Comparison of ENCODE assay signal across 18 cellular contexts in the genomic region with DNA sequence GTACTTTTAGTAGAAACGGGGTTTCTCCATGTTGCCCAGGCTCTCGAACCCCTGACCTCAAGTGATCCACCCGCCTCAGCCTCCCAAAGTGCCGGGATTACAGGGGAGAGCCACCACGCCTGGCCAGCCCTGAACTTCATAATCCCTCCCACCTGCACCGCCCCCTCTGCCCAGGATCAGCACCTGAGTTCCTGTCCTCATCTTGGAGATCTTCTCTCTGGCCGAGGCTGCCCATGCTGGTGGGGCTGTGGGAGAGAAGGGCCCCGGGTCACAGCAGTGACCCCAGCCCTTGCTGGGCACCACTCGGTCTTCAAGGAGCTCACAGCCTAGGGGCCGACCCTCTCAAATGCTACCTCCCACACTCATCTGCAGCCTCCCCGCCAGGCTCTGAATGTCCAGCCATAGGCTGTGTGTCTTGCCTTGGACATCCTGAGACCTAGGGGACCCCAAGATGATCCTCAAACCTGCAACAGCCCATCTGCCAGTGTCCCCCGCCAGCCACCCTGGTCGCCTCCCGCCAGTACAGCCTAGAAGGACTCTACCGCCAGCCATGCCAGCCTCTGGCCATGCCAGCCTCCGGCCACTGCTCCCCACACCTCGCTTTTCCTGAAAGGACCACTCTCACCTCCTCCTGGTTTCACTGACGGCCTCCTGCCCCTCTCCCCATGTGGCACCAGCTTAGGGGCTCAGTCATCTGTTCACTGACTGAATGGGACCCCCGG. TPM values are rescaled to one million over a fixed set of nuclear protein-coding genes. Genes with fewer than 3 reads are reported as not detected.
DNase-seq lines count a peak whose midpoint lies in the region; ATAC-seq and TF ChIP-seq lines count a peak whose summit lies in the region.
"Had no signal": no experiment of that assay in that cellular context is flagged by ENCODE, and none has a peak within 500 bp of the region (broad histone marks: within the 10 kb centered on the region; RNA-seq: fewer than 3 reads in every experiment).

No MANE protein-coding gene starts in this region.

- H3K27ac ChIP-seq in HCT116 (ENCODE audit: low read depth, low read length) (peak overlapping the region; percentile 81), thyroid gland (no peak overlapping the region)
- H3K27ac ChIP-seq: GM23248 had no signal

- 92 to 94% methylated on average over 14 to 17 of the region's 19 CpGs for WGBS in thyroid gland, 2 donors

- H3K4me3 Mint-ChIP-seq in activated CD8-positive, alpha-beta T cell treated with anti-CD3 and anti-CD28 coated beads, Interleukin-2, amount 10 ng/mL, durations not matched to agents 7 days and 5 days = peak overlapping the region; percentile 89
- H3K4me3 Mint-ChIP-seq in naive B cell = peak overlapping the region in 6 of 8 donors; percentile 65 to 92 (median 74)

- H3K9me3 Mint-ChIP-seq in activated CD8-positive, alpha-beta T cell treated with anti-CD3 and anti-CD28 coated beads, Interleukin-2, amount 10 ng/mL, durations not matched to agents 7 days and 5 days (ENCODE audit: insufficient read depth) = no peaks in the 10 kb centered on the region
- no peaks in the 10 kb centered on the region for H3K9me3 Mint-ChIP-seq in naive B cell
- H3K9me3 Mint-ChIP-seq: activated naive CD4-positive, alpha-beta T cell treated with anti-CD3 and anti-CD28 coated beads, Interleukin-2, amount 50 U/mL, for 72 hours had no signal

- TF ChIP-seq CTCF in BE2C (IDR thresholded peaks at IDR 0.05; ENCODE audit: low read depth, low read length) (no peak), HCT116 (IDR thresholded peaks at IDR 0.05 in 2 of 3, conservative IDR thresholded peaks at IDR 0.05 in 1 of 3; ENCODE audit: borderline replicate concordance in 1 of 3, insufficient read depth in 1 of 3, low read depth in 2 of 3, low read length in 2 of 3) (no peak), thyroid gland (IDR thresholded peaks at IDR 0.05) (no peak), foreskin fibroblast (IDR thresholded peaks at IDR 0.05; ENCODE audit: low read depth, low read length) (no peak)

- TSS peak; percentile 29 for BruUV-seq in HCT116 (replicated peaks; lab: Mats Ljungman, UMichigan)

- H3K9ac ChIP-seq in HCT116 (ENCODE audit: low read length) = peak overlapping the region; percentile 66

- H4K20me1 ChIP-seq in HCT116 (ENCODE audit: insufficient read depth) = no peaks in the 10 kb centered on the region

- H3K27me3 ChIP-seq in BE2C (no peaks in the 10 kb centered on the region), HCT116 (ENCODE audit: insufficient read depth, low read length) (no peaks in the 10 kb centered on the region), thyroid gland (no peaks in the 10 kb centered on the region)

- H2AFZ ChIP-seq in HCT116 (ENCODE audit: low read depth, low read length, poor library complexity, severe bottlenecking) = no peak overlapping the region
- H2AFZ ChIP-seq: GM23248 had no signal

- DNase-seq in BE2C (peak; percentile 11), HCT116 (ENCODE audit: low read depth, low spot score) (no peak), naive B cell (no peak), thyroid gland (no peak), foreskin fibroblast (no peak), UCSD-AML1 (lab: John Stamatoyannopoulos, UW; ENCODE audit: unreplicated experiment) (no peak)
- DNase-seq in activated CD8-positive, alpha-beta T cell treated with anti-CD3 and anti-CD28 coated beads, Interleukin-2, amount 10 ng/mL, durations not matched to agents 7 days and 5 days = no peak
- DNase-seq: KBM-7, NCI-H1105, NCI-H2171 treated with DMSO at 0.1 percent for 48 hours, occipital lobe had no signal

- peaks cover 24% of the 10 kb centered on the region for H3K4me1 Mint-ChIP-seq in activated CD8-positive, alpha-beta T cell treated with anti-CD3 and anti-CD28 coated beads, Interleukin-2, amount 10 ng/mL, durations not matched to agents 7 days and 5 days (ENCODE audit: low read depth)
- H3K4me1 Mint-ChIP-seq in naive B cell = peaks cover 15 to 19% (median 16%) of the 10 kb centered on the region in 3 donors

- no peak overlapping the region for H3K4me3 ChIP-seq in BE2C (ENCODE audit: low read depth, low read length)
- H3K4me3 ChIP-seq in HCT116 (replicated peaks in 1 of 2; ENCODE audit: low read depth in 1 of 2, low read length in 2 of 2) = peak overlapping the region; percentile 63 to 67
- no peak overlapping the region for H3K4me3 ChIP-seq in thyroid gland (replicated peaks in 1 of 3)
- H3K4me3 ChIP-seq in foreskin fibroblast (ENCODE audit: low read depth in 1 of 2, low read length in 2 of 2) = no peak overlapping the region
- H3K4me3 ChIP-seq: lower lobe of right lung had no signal

- H3K9me3 ChIP-seq in BE2C (no peaks in the 10 kb centered on the region), HCT116 (ENCODE audit: control insufficient read depth in 1 of 2, insufficient read depth in 1 of 2, low read depth in 1 of 2, low read length in 2 of 2) (no peaks in the 10 kb centered on the region), thyroid gland (no peaks in the 10 kb centered on the region)
- H3K9me3 ChIP-seq: lower lobe of right lung had no signal

- RAD21 ChIA-PET in HCT116 (lab: Charles Lee; ENCODE audit: low non-redundant PET in 1 of 2, low total read pairs in 2 of 2, uncharacterized antibody in 2 of 2, unreplicated experiment in 2 of 2) = interaction anchor here in 1 of 2 experiments (1.2 kb wide), 1 partner anchor 14 kb away, joined by 4 read pairs; no protein-coding TSS in a partner anchor

- H3K36me3 Mint-ChIP-seq in activated CD8-positive, alpha-beta T cell treated with anti-CD3 and anti-CD28 coated beads, Interleukin-2, amount 10 ng/mL, durations not matched to agents 7 days and 5 days (ENCODE audit: low read depth) = peaks cover 3% of the 10 kb centered on the region
- H3K36me3 Mint-ChIP-seq in naive B cell = no peaks in the 10 kb centered on the region
- H3K36me3 Mint-ChIP-seq: activated naive CD4-positive, alpha-beta T cell treated with anti-CD3 and anti-CD28 coated beads, Interleukin-2, amount 50 U/mL, for 72 hours had no signal

- TF ChIP-seq RAD21 in HCT116 (IDR thresholded peaks at IDR 0.05; ENCODE audit: low read depth) = no peak

- peak overlapping the region; percentile 92 for H3K4me2 ChIP-seq in HCT116 (ENCODE audit: low read length)

- TF ChIP-seq POLR2A in HCT116 (IDR thresholded peaks at IDR 0.05; ENCODE audit: borderline replicate concordance, extremely low read depth, insufficient read depth, insufficient read length) (no peak), thyroid gland (IDR thresholded peaks at IDR 0.05) (no peak)

- POLR2A ChIA-PET in HCT116 (lab: Charles Lee) = interaction anchor here (0.9 to 1.1 kb wide), 3 partner anchors 63 to 338 kb away, joined by 3 to 4 read pairs (median 3); no protein-coding TSS in a partner anchor
- POLR2A ChIA-PET in activated CD8-positive, alpha-beta T cell treated with anti-CD3 and anti-CD28 coated beads, Interleukin-2, amount 10 ng/mL, durations not matched to agents 7 days and 5 days (lab: Charles Lee) = no interaction called here

- H3K79me2 ChIP-seq in HCT116 (ENCODE audit: insufficient read depth, low read length) = no peaks in the 10 kb centered on the region

- intact Hi-C loops in HCT116 (cut with micrococcal nuclease) (loop anchor here (5.0 to 10.0 kb wide), 2 partner anchors 138 to 206 kb away; a partner anchor contains a TSS), thyroid gland (cut with DNase I) (loop anchor here (10.0 kb wide), 1 partner anchor 256 kb away; no protein-coding TSS in a partner anchor)

- CTCF ChIA-PET in HCT116 (lab: Charles Lee) = interaction anchor here (0.6 to 1.5 kb wide), 9 partner anchors 15 to 265 kb away, joined by 3 to 7 read pairs (median 4); no protein-coding TSS in a partner anchor
- CTCF ChIA-PET in activated CD8-positive, alpha-beta T cell treated with anti-CD3 and anti-CD28 coated beads, Interleukin-2, amount 10 ng/mL, durations not matched to agents 7 days and 5 days (lab: Charles Lee) = interaction anchor here (0.5 to 1.6 kb wide), 5 partner anchors 14 to 86 kb away, joined by 3 to 8 read pairs (median 4); no protein-coding TSS in a partner anchor

- H3K27me3 Mint-ChIP-seq in activated CD8-positive, alpha-beta T cell treated with anti-CD3 and anti-CD28 coated beads, Interleukin-2, amount 10 ng/mL, durations not matched to agents 7 days and 5 days (ENCODE audit: low read depth) = no peaks in the 10 kb centered on the region
- no peaks in the 10 kb centered on the region for H3K27me3 Mint-ChIP-seq in naive B cell

- no peaks in the 10 kb centered on the region for H3K9me2 ChIP-seq in HCT116 (ENCODE audit: insufficient read depth)

- H3K4me1 ChIP-seq in BE2C (no peaks in the 10 kb centered on the region), HCT116 (ENCODE audit: control insufficient read depth in 1 of 2, insufficient read depth in 2 of 2, low read length in 2 of 2) (peaks cover 20 to 38% of the 10 kb centered on the region in 2 experiments), thyroid gland (peaks cover 14 to 20% of the 10 kb centered on the region in 2 donors)

- no peak for ATAC-seq in HCT116
- ATAC-seq in activated CD8-positive, alpha-beta T cell treated with anti-CD3 and anti-CD28 coated beads, Interleukin-2, amount 10 ng/mL, durations not matched to agents 7 days and 5 days = no peak
- no peak for ATAC-seq in naive B cell (ENCODE audit: low read depth in 2 of 2)
- ATAC-seq in GM21360 (IDR thresholded peaks at IDR 0.05; ENCODE audit: unreplicated experiment) = no peak

- peaks cover 3% of the 10 kb centered on the region; the same call in 1 of the 2 replicates for H3K36me3 ChIP-seq in BE2C
- H3K36me3 ChIP-seq in HCT116 (ENCODE audit: control insufficient read depth in 1 of 2, insufficient read depth in 2 of 2, low read length in 2 of 2) = no peaks in the 10 kb centered on the region; a peak in 1 of 4 replicates
- peaks cover 4 to 9% of the 10 kb centered on the region in 2 donors for H3K36me3 ChIP-seq in thyroid gland

- H3K27ac Mint-ChIP-seq in activated CD8-positive, alpha-beta T cell treated with anti-CD3 and anti-CD28 coated beads, Interleukin-2, amount 10 ng/mL, durations not matched to agents 7 days and 5 days = no peak overlapping the region
- H3K27ac Mint-ChIP-seq in naive B cell = peak overlapping the region in 3 of 6 donors; percentile 25 to 93 (median 71)

RNA-seq across cellular contexts. Expression of a gene that starts 1.5 kb away (rescaled TPM):
- 0.29 TPM for polyA plus RNA-seq in BE2C (2012; ENCODE audit: insufficient read depth, insufficient read length, low read depth)
- total RNA-seq in HCT116 (2021; ENCODE audit: unreplicated experiment) (17.0 TPM), thyroid gland (1 to 10 TPM in 3 of 4 donors, not detected in 1; 1.3 to 2.0 (median 1.6) TPM)
- polyA plus RNA-seq in HCT116 (2012) = 15.6 and 16.5 TPM in 2 replicates
- 10 to 100 TPM; 20.2 to 27.8 TPM for total RNA-seq in activated CD8-positive, alpha-beta T cell treated with anti-CD3 and anti-CD28 coated beads, Interleukin-2, amount 10 ng/mL, durations not matched to agents 7 days and 5 days
- polyA plus RNA-seq in naive B cell (ENCODE audit: low read depth in 6 of 6) = under 1 TPM in 1 of 6 donors, not detected in 5; 0.09 TPM

RNA-seq across cellular contexts. Expression of a gene that starts 37.7 kb away (rescaled TPM):
- 165 TPM for polyA plus RNA-seq in BE2C (2012; ENCODE audit: insufficient read depth, insufficient read length, low read depth)
- total RNA-seq in HCT116 (2021; ENCODE audit: unreplicated experiment) (52.2 TPM), thyroid gland (10 to 100 TPM; 14.0 to 21.8 (median 17.2) TPM)
- 37.4 and 54.0 TPM in 2 replicates for polyA plus RNA-seq in HCT116 (2012)
- total RNA-seq in activated CD8-positive, alpha-beta T cell treated with anti-CD3 and anti-CD28 coated beads, Interleukin-2, amount 10 ng/mL, durations not matched to agents 7 days and 5 days = 10 to 100 TPM; 47.9 to 52.9 TPM
- 10 to 100 TPM in 1 of 6 donors, 1 to 10 TPM in 4, under 1 TPM in 1; 0.96 to 18.1 (median 5.2) TPM for polyA plus RNA-seq in naive B cell (ENCODE audit: low read depth in 6 of 6)

RNA-seq across cellular contexts. Expression of a gene that starts 52.8 kb away (rescaled TPM):
- 112 TPM for polyA plus RNA-seq in BE2C (2012; ENCODE audit: insufficient read depth, insufficient read length, low read depth)
- total RNA-seq in HCT116 (2021; ENCODE audit: unreplicated experiment) (64.3 TPM), thyroid gland (1 to 10 TPM; 1.8 to 6.4 (median 3.4) TPM)
- 29.9 and 33.0 TPM in 2 replicates for polyA plus RNA-seq in HCT116 (2012)
- total RNA-seq in activated CD8-positive, alpha-beta T cell treated with anti-CD3 and anti-CD28 coated beads, Interleukin-2, amount 10 ng/mL, durations not matched to agents 7 days and 5 days = 10 to 100 TPM; 26.5 to 29.8 TPM
- polyA plus RNA-seq in naive B cell (ENCODE audit: low read depth in 6 of 6) = 1 to 10 TPM in 1 of 6 donors, under 1 TPM in 5; 0.43 to 1.4 (median 0.70) TPM

RNA-seq across cellular contexts. Expression of a gene that starts 57.3 kb away (rescaled TPM):
- polyA plus RNA-seq in BE2C (2012; ENCODE audit: insufficient read depth, insufficient read length, low read depth) = not detected
- total RNA-seq in HCT116 (2021; ENCODE audit: unreplicated experiment) (22.1 TPM), thyroid gland (not detected)
- polyA plus RNA-seq in HCT116 (2012) = 9.0 and 9.6 TPM in 2 replicates
- not detected for total RNA-seq in activated CD8-positive, alpha-beta T cell treated with anti-CD3 and anti-CD28 coated beads, Interleukin-2, amount 10 ng/mL, durations not matched to agents 7 days and 5 days
- not detected for polyA plus RNA-seq in naive B cell (ENCODE audit: low read depth in 6 of 6)
- total RNA-seq: activated naive CD4-positive, alpha-beta T cell treated with anti-CD3 and anti-CD28 coated beads, Interleukin-2, amount 50 U/mL, for 72 hours; cardiac septum; fibroblast of villous mesenchyme; GM23248; lower lobe of right lung; occipital lobe; Right ventricle myocardium superior had no signal
- polyA plus RNA-seq: GM23248 had no signal

Comparison
In these comparisons a context has a peak if more than half of its experiments do, and no peak if none do; other contexts are left out.
1. H3K4me3 ChIP-seq: peak in HCT116 (2 of 2); none in BE2C (single experiment), thyroid gland (0 of 3) and foreskin fibroblast (0 of 2).